ENCODE assay signal across 8 cellular contexts in the genomic region with DNA sequence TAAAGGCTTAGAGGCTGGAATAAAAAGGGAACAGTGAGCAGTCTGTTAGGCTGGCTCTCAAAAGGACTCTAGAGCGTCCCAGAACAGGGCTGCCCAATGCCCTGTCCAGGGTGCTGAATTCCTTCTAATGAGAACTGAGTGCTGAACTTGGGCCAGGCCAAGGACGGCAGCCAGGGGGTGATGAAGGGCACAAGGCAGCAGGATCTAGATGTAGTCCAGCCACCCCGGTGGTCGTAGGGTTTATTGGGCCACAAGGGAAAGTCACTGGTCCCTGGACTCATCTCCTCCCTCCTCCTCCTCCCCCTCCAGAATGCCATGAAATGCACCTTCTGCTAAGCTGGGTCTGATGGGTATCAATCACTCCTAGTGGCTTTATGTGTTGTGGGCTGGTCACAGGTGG. TPM values are rescaled to one million over a fixed set of nuclear protein-coding genes. Genes with fewer than 3 reads are reported as not detected.
A peak's percentile ranks its signal among the peaks of the same experiment; 100 is the strongest.
DNase-seq lines count a peak whose midpoint lies in the region; ATAC-seq, FAIRE-seq and TF ChIP-seq lines count a peak whose summit lies in the region.

No MANE protein-coding gene starts in this region.

- TF ChIP-seq POLR2A in body of pancreas (IDR thresholded peaks at IDR 0.05): no peak

- H3K27ac ChIP-seq in body of pancreas (no peak overlapping the region), keratinocyte (ENCODE audit: control insufficient read depth, insufficient read depth, low read length) (no peak overlapping the region)

- intact Hi-C loops in body of pancreas (cut with DNase I): no loop called here

- TF ChIP-seq CTCF in body of pancreas (IDR thresholded peaks at IDR 0.05) (peak in 5 of 7 experiments; percentile 10 to 45 (median 39)), keratinocyte (optimal IDR thresholded peaks at IDR 0.05 in 1 of 3, IDR thresholded peaks at IDR 0.05 in 1 of 3, conservative IDR thresholded peaks at IDR 0.05 in 1 of 3; ENCODE audit: extremely low read depth in 1 of 3, insufficient read depth in 2 of 3, low read length in 3 of 3) (peak; percentile 40 to 69 (median 66))

- peak; percentile 70 for ATAC-seq in body of pancreas
- ATAC-seq in GM18909 (IDR thresholded peaks at IDR 0.05; ENCODE audit: poor library complexity, unreplicated experiment): no peak

- H3K9me3 ChIP-seq in HAP-1 (no peaks in the 10 kb centered on the region), body of pancreas (no peaks in the 10 kb centered on the region), keratinocyte (ENCODE audit: control insufficient read depth, low read depth, low read length) (no peaks in the 10 kb centered on the region)

- in situ Hi-C loops in HAP-1 (cut with MboI; ENCODE audit: low sequenced_read_pairs): no loop called here

- H4K20me1 ChIP-seq in keratinocyte (ENCODE audit: control insufficient read depth, extremely low read depth, insufficient read depth, low read length): peaks cover 12% of the 10 kb centered on the region

- DNase-seq in A172 (ENCODE audit: low spot score) (peak; percentile 56), HAP-1 (ENCODE audit: low spot score in 2 of 2) (peak; percentile 60 to 87), SK-N-DZ (ENCODE audit: low spot score) (peak; percentile 30), body of pancreas (peak; percentile 45 to 63 (median 51)), keratinocyte (ENCODE audit: low read depth, low spot score) (no peak), NCI-H526 treated with DMSO at 0.1 percent for 48 hours (lab: John Stamatoyannopoulos, UW) (no peak)
- DNase-seq in stimulated activated CD8-positive, alpha-beta memory T cell treated with anti-CD3 and anti-CD28 coated beads, Interleukin-2, amount 100 ng/mL, for 48 hours (ENCODE audit: low read depth in 2 of 2): peak; percentile 7 to 16

- H3K9me1 ChIP-seq in keratinocyte (ENCODE audit: control insufficient read depth, extremely low read depth, insufficient read depth, low read length): no peaks in the 10 kb centered on the region

- no peak overlapping the region for H3K9ac ChIP-seq in keratinocyte (ENCODE audit: control insufficient read depth, extremely low read depth, insufficient read depth, low read length)

- WGBS in body of pancreas, 2 donors: 16 to 19% methylated on average over 4 of the region's 4 CpGs

- dilution Hi-C loops in keratinocyte (cut with MboI; ENCODE audit: extremely low pct_ligation_motif_present, low sequenced_read_pairs): no loop called here

- H3K36me3 ChIP-seq in HAP-1 (replicated peaks): no peaks in the 10 kb centered on the region
- H3K36me3 ChIP-seq in body of pancreas (replicated peaks in 1 of 2; ENCODE audit: insufficient read depth in 1 of 2, low read depth in 2 of 2): no peaks in the 10 kb centered on the region
- H3K36me3 ChIP-seq in keratinocyte (ENCODE audit: control insufficient read depth in 2 of 2, extremely low read depth in 1 of 2, insufficient read depth in 2 of 2, low read length in 2 of 2): no peaks in the 10 kb centered on the region

- no peaks in the 10 kb centered on the region for H3K79me2 ChIP-seq in keratinocyte (ENCODE audit: control insufficient read depth, insufficient read depth, low read length)

- H3K27me3 ChIP-seq in HAP-1 (ENCODE audit: low read depth) (peaks cover 14% of the 10 kb centered on the region), body of pancreas (no peaks in the 10 kb centered on the region), keratinocyte (ENCODE audit: control insufficient read depth, extremely low read depth, insufficient read depth, low read length) (peaks cover 8% of the 10 kb centered on the region)

- no peaks in the 10 kb centered on the region for H3K4me1 ChIP-seq in HAP-1
- H3K4me1 ChIP-seq in body of pancreas: no peaks in the 10 kb centered on the region
- H3K4me1 ChIP-seq in keratinocyte (ENCODE audit: control insufficient read depth, extremely low read depth, insufficient read depth, low read length): no peaks in the 10 kb centered on the region

- peak; percentile 74 for FAIRE-seq in keratinocyte (lab: Jason Lieb, UNC)

- H2AFZ ChIP-seq in keratinocyte (ENCODE audit: control insufficient read depth, low read length): no peak overlapping the region

- H3K4me2 ChIP-seq in keratinocyte (ENCODE audit: control insufficient read depth, extremely low read depth, insufficient read depth, low read depth, low read length): no peak overlapping the region

- H3K4me3 ChIP-seq in HAP-1 (no peak overlapping the region), body of pancreas (no peak overlapping the region), keratinocyte (ENCODE audit: control insufficient read depth in 2 of 3, extremely low read depth in 1 of 3, insufficient read depth in 2 of 3, low read depth in 1 of 3, low read length in 3 of 3) (no peak overlapping the region)

RNA-seq across cellular contexts. Expression of gene NPTXR, which starts 19.2 kb away (rescaled TPM):
- total RNA-seq in A172 (2014; rRNA removed; shearing (Covaris generic)): 1.9 and 2.7 TPM in 2 replicates
- 0.57 and 0.65 TPM in 2 replicates for polyA plus RNA-seq in SK-N-DZ (2014; cell fraction: cytosol; rRNA removed)
- 0.38 and 0.39 TPM in 2 replicates for polyA plus RNA-seq in SK-N-DZ (2014; cell fraction: nucleus; rRNA removed)
- total RNA-seq in body of pancreas: 10 to 100 TPM in 1 of 2 donors, 1 to 10 TPM in 1; 6.0 to 10.5 TPM
- 0.03 to 0.14 TPM (median 0.09 TPM) in 3 replicates for polyA plus RNA-seq in keratinocyte
- not detected for polyA plus RNA-seq in keratinocyte (2011; ENCODE audit: low read depth)
- polyA plus RNA-seq in keratinocyte (2011; cell fraction: cytosol; rRNA removed): 0.05 and 0.14 TPM in 2 replicates
- polyA plus RNA-seq in keratinocyte (2011; cell fraction: nucleus; rRNA removed): 0.42 and 0.67 TPM in 2 replicates
- polyA plus RNA-seq in keratinocyte (2012; ENCODE audit: low replicate concordance): 0.08 and 0.09 TPM in 2 replicates
- polyA minus RNA-seq in keratinocyte: 0.07 to 0.13 TPM in 2 of 3 replicates, not detected in the other
- 0.58 TPM for polyA minus RNA-seq in keratinocyte (2011; cell fraction: cytosol; rRNA and poly(A)+ RNA removed)
- polyA minus RNA-seq in keratinocyte (2011; cell fraction: nucleus; rRNA and poly(A)+ RNA removed): 0.21 and 0.85 TPM in 2 replicates

RNA-seq across cellular contexts. Expression of gene DNAL4, which starts 30.6 kb away (rescaled TPM):
- 11.7 TPM in 2 replicates for total RNA-seq in A172 (2014; rRNA removed; shearing (Covaris generic))
- 29.0 and 32.8 TPM in 2 replicates for polyA plus RNA-seq in SK-N-DZ (2014; cell fraction: cytosol; rRNA removed)
- 18.6 and 21.3 TPM in 2 replicates for polyA plus RNA-seq in SK-N-DZ (2014; cell fraction: nucleus; rRNA removed)
- total RNA-seq in body of pancreas: 10 to 100 TPM; 11.4 to 13.8 TPM
- 11.4 to 17.4 TPM (median 14.9 TPM) in 3 replicates for polyA plus RNA-seq in keratinocyte
- polyA plus RNA-seq in keratinocyte (2011; ENCODE audit: low read depth): 14.3 TPM
- 14.3 and 21.3 TPM in 2 replicates for polyA plus RNA-seq in keratinocyte (2011; cell fraction: cytosol; rRNA removed)
- polyA plus RNA-seq in keratinocyte (2011; cell fraction: nucleus; rRNA removed): 9.4 and 11.6 TPM in 2 replicates
- polyA plus RNA-seq in keratinocyte (2012; ENCODE audit: low replicate concordance): 10.7 and 18.9 TPM in 2 replicates
- polyA minus RNA-seq in keratinocyte: 8.9 to 16.1 TPM (median 13.1 TPM) in 3 replicates
- 13.8 TPM for polyA minus RNA-seq in keratinocyte (2011; cell fraction: cytosol; rRNA and poly(A)+ RNA removed)
- 3.3 and 3.6 TPM in 2 replicates for polyA minus RNA-seq in keratinocyte (2011; cell fraction: nucleus; rRNA and poly(A)+ RNA removed)

RNA-seq across cellular contexts. Expression of gene CBX6, which starts 47.4 kb away (rescaled TPM):
- total RNA-seq in A172 (2014; rRNA removed; shearing (Covaris generic)): 20.1 and 20.9 TPM in 2 replicates
- 9.2 and 11.0 TPM in 2 replicates for polyA plus RNA-seq in SK-N-DZ (2014; cell fraction: cytosol; rRNA removed)
- polyA plus RNA-seq in SK-N-DZ (2014; cell fraction: nucleus; rRNA removed): 24.2 and 30.2 TPM in 2 replicates
- 10 to 100 TPM; 32.7 to 45.2 TPM for total RNA-seq in body of pancreas
- polyA plus RNA-seq in keratinocyte: 4.1 to 9.5 TPM (median 4.4 TPM) in 3 replicates
- 1.2 TPM for polyA plus RNA-seq in keratinocyte (2011; ENCODE audit: low read depth)
- polyA plus RNA-seq in keratinocyte (2011; cell fraction: cytosol; rRNA removed): 3.5 and 7.1 TPM in 2 replicates
- 11.4 and 16.0 TPM in 2 replicates for polyA plus RNA-seq in keratinocyte (2011; cell fraction: nucleus; rRNA removed)
- 5.7 and 17.2 TPM in 2 replicates for polyA plus RNA-seq in keratinocyte (2012; ENCODE audit: low replicate concordance)
- polyA minus RNA-seq in keratinocyte: 12.7 to 38.8 TPM (median 15.1 TPM) in 3 replicates
- polyA minus RNA-seq in keratinocyte (2011; cell fraction: cytosol; rRNA and poly(A)+ RNA removed): 45.8 TPM
- polyA minus RNA-seq in keratinocyte (2011; cell fraction: nucleus; rRNA and poly(A)+ RNA removed): 25.0 and 27.4 TPM in 2 replicates

Comparison
In these comparisons a context has a peak if more than half of its experiments do, and no peak if none do; other contexts are left out.
1. DNase-seq: peak in A172 (single experiment), HAP-1 (2 of 2), SK-N-DZ (single experiment), body of pancreas (4 of 4) and stimulated activated CD8-positive, alpha-beta memory T cell treated with anti-CD3 and anti-CD28 coated beads, Interleukin-2, amount 100 ng/mL, for 48 hours (2 of 2); none in keratinocyte (single experiment) and NCI-H526 treated with DMSO at 0.1 percent for 48 hours (single experiment).